In the genomic region with DNA sequence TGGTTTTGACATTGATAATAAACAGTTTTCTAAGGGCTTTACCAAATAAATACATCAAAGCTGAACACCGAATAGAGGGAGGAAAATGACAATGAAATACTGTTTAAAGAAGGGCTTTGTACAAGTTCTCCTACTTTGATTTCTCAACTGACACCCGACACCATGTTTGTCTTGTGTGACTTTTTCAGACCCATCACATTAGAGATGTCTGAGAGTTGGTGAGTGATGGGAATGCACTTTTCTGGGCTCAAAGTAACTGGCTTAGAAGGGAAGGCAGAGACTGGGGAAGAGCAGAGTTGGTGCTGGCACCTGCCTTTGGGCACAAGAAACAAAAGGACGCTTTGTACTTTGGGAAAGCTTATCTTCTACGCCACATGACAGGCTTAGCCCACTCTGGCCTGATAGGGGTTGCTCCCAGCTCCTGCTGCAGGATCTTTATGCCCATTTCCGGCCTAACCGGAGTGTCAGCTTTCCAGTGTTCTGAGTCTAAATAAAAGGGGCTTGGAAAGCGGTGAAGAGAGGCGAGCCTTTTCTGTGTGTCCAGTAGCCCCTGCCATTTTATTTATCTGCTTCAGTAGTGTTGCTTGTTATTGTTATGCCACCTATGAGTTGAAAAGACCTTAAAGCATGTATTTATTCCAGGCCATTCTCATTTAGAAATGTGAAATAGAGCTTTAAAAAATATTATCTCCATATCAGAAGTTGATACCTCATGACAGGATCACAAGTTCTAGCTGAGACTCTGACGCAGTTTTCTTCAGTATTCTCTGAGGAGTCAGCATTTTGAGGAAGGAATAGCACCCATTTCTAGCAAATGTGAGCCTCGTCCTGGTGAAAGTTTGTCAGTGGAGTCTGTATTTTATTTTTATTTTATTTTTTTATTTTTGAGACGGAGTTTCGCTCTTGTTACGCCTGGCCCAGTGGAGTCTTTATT, we compare ENCODE assay signal across 1 cellular context.
TF ChIP-seq lines count a peak whose summit lies in the region.

No MANE protein-coding gene starts in this region.

TF ChIP-seq in HepG2, 621 proteins besides CTCF, POLR2A, EP300 and RAD21 (continued from another document):
- TF ChIP-seq, protein P1, sequence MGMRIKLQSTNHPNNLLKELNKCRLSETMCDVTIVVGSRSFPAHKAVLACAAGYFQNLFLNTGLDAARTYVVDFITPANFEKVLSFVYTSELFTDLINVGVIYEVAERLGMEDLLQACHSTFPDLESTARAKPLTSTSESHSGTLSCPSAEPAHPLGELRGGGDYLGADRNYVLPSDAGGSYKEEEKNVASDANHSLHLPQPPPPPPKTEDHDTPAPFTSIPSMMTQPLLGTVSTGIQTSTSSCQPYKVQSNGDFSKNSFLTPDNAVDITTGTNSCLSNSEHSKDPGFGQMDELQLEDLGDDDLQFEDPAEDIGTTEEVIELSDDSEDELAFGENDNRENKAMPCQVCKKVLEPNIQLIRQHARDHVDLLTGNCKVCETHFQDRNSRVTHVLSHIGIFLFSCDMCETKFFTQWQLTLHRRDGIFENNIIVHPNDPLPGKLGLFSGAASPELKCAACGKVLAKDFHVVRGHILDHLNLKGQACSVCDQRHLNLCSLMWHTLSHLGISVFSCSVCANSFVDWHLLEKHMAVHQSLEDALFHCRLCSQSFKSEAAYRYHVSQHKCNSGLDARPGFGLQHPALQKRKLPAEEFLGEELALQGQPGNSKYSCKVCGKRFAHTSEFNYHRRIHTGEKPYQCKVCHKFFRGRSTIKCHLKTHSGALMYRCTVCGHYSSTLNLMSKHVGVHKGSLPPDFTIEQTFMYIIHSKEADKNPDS (CRISPR knock-in tag; IDR thresholded peaks at IDR 0.05), result no peak
- no peak for TF ChIP-seq ZC3H4 (CRISPR knock-in tag; IDR thresholded peaks at IDR 0.05; ENCODE audit: borderline replicate concordance)
- peak; percentile 62; the same call in 1 of the 2 replicates for TF ChIP-seq KAT8 (CRISPR knock-in tag; IDR thresholded peaks at IDR 0.05)
- TF ChIP-seq, protein P2, sequence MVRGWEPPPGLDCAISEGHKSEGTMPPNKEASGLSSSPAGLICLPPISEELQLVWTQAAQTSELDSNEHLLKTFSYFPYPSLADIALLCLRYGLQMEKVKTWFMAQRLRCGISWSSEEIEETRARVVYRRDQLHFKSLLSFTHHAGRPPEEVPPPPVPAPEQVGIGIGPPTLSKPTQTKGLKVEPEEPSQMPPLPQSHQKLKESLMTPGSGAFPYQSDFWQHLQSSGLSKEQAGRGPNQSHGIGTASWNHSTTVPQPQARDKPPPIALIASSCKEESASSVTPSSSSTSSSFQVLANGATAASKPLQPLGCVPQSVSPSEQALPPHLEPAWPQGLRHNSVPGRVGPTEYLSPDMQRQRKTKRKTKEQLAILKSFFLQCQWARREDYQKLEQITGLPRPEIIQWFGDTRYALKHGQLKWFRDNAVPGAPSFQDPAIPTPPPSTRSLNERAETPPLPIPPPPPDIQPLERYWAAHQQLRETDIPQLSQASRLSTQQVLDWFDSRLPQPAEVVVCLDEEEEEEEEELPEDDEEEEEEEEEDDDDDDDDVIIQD (CRISPR knock-in tag; IDR thresholded peaks at IDR 0.05; ENCODE audit: low read depth), result 0 out of 2 replicates have a peak, but pooled peaks have one; percentile 24
- TF ChIP-seq, protein P3, sequence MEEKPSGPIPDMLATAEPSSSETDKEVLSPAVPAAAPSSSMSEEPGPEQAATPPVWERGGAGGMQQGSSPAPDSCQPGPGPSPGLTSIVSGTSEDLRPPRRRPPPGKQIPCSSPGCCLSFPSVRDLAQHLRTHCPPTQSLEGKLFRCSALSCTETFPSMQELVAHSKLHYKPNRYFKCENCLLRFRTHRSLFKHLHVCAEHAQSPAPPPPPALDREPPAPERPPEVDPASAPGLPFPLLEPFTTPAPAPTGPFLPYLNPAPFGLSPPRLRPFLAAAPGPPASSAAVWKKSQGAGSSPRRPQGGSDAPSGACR (CRISPR knock-in tag; IDR thresholded peaks at IDR 0.05), result no peak
- TF ChIP-seq SALL1 (CRISPR knock-in tag; IDR thresholded peaks at IDR 0.05), result peak; percentile 74
- TF ChIP-seq HNF4A (CRISPR knock-in tag; IDR thresholded peaks at IDR 0.05), result peak; percentile 49; the same call in 1 of the 2 replicates
